ENCODE assay signal across 23 cellular contexts in genomic region chr4:33873791-33874190, GRCh38.
"Had no signal": no experiment of that assay in that cellular context is flagged by ENCODE, and none has a peak within 500 bp of the region (broad histone marks: within the 10 kb centered on the region; RNA-seq: fewer than 3 reads in every experiment).

No MANE protein-coding gene starts in this region.

- H3K4me1 ChIP-seq: colonic mucosa, esophagus muscularis mucosa, esophagus squamous epithelium, foreskin keratinocyte, gastrocnemius medialis, gastroesophageal sphincter, heart left ventricle, heart right ventricle had no signal

- H3K27ac Mint-ChIP-seq: dendritic cell treated with granulocyte-macrophage colony-stimulating factor and Interleukin-4, amounts not matched to agents 40 ng/mL and 50 ng/mL, for 4 days; effector memory CD8-positive, alpha-beta T cell had no signal

- H3K36me3 ChIP-seq: colonic mucosa, esophagus muscularis mucosa, esophagus squamous epithelium, gastrocnemius medialis, gastroesophageal sphincter, heart left ventricle, heart right ventricle had no signal

- H3K27ac ChIP-seq: colonic mucosa, coronary artery, dorsolateral prefrontal cortex, epithelial cell of prostate, esophagus muscularis mucosa, esophagus squamous epithelium, foreskin keratinocyte, gastrocnemius medialis, gastroesophageal sphincter, heart left ventricle, heart right ventricle had no signal

- H3K27me3 ChIP-seq: colonic mucosa, dorsolateral prefrontal cortex, esophagus muscularis mucosa, esophagus squamous epithelium, foreskin keratinocyte, gastrocnemius medialis, gastroesophageal sphincter, heart left ventricle, heart right ventricle had no signal

- H3K9me3 ChIP-seq: colonic mucosa, esophagus squamous epithelium, gastrocnemius medialis, gastroesophageal sphincter had no signal

- H3K4me3 Mint-ChIP-seq: dendritic cell treated with granulocyte-macrophage colony-stimulating factor and Interleukin-4, amounts not matched to agents 40 ng/mL and 50 ng/mL, for 4 days; effector memory CD8-positive, alpha-beta T cell had no signal

- H3K27me3 Mint-ChIP-seq: dendritic cell treated with granulocyte-macrophage colony-stimulating factor and Interleukin-4, amounts not matched to agents 40 ng/mL and 50 ng/mL, for 4 days; effector memory CD8-positive, alpha-beta T cell had no signal

- H3K4me3 ChIP-seq: colonic mucosa, coronary artery, dorsolateral prefrontal cortex, esophagus muscularis mucosa, esophagus squamous epithelium, gastrocnemius medialis, gastroesophageal sphincter, heart left ventricle, heart right ventricle had no signal

- DNase-seq: colonic mucosa; cortex of kidney; dermis blood vessel endothelial cell; dorsolateral prefrontal cortex; effector CD4-positive, alpha-beta T cell; effector CD8-positive, alpha-beta T cell; effector memory CD4-positive, alpha-beta T cell; effector memory CD8-positive, alpha-beta T cell; erythroblast; esophagus squamous epithelium; foreskin fibroblast; foreskin keratinocyte; foreskin melanocyte; gastrocnemius medialis; glutamatergic neuron; head of caudate nucleus; heart left ventricle; heart right ventricle had no signal
